9 cellular contexts compared by ENCODE assay signal in the genomic region with DNA sequence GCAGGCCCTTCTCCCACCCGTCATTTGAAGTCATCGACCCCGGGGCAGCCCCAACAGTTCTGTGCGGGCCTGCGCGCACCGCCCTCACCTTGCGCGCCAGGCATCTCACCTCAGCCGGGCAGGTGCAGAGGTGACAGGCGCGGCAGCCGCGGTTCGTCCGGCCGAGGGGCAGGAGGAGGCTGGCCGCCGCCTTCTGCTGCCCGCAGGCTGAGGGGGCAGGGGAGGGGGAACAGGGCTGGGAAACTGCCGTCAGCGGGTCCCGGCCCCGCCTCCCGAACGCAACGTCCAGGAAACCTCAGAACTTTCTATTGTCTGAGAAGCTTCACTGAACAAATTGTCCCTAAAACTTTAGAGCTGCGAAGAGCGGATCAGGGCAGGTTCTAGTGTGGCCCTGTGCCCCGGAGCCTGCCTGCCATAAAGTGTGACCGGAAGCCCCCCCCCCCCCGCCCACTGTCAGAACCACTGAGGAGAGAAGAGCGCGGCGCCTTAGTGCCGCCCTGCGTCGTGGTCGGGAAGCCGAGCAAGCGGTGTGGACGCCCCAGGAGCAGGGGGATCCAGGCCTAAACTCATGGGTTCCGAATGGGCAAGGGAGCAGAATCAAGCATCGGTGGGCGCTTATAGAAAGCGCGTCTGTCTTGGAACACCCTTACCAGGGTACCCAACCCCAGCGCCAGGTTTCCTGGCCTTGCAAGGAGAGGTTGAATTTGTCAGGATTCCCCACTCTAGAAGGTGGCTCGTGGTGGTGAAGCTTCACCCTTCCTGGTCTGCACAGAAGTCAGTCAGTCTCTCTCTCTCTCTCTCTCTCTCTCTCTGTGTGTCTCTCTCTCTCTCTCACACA. TPM values are rescaled to one million over a fixed set of nuclear protein-coding genes. Genes with fewer than 3 reads are reported as not detected.
A peak's percentile ranks its signal among the peaks of the same experiment; 100 is the strongest.
DNase-seq lines count a peak whose midpoint lies in the region; ATAC-seq, FAIRE-seq and TF ChIP-seq lines count a peak whose summit lies in the region.
"Had no signal": no experiment of that assay in that cellular context is flagged by ENCODE, and none has a peak within 500 bp of the region (broad histone marks: within the 10 kb centered on the region; RNA-seq: fewer than 3 reads in every experiment).

No MANE protein-coding gene starts in this region.

- peaks cover 19% of the 10 kb centered on the region for H3K4me1 ChIP-seq in adipocyte (ENCODE audit: control insufficient read depth, insufficient read depth, low read length)
- peaks cover 3% of the 10 kb centered on the region for H3K4me1 ChIP-seq in iPS-15b (ENCODE audit: control insufficient read depth, insufficient read depth, low read length)
- H3K4me1 ChIP-seq in spleen: peaks cover 7 to 27% (median 15%) of the 10 kb centered on the region in 6 donors
- H3K4me1 ChIP-seq in small intestine (ENCODE audit: control insufficient read depth in 2 of 2, insufficient read depth in 1 of 2, low read depth in 1 of 2, low read length in 1 of 2): no peaks in the 10 kb centered on the region

- no peak overlapping the region for H3K27ac ChIP-seq in spleen
- H3K27ac ChIP-seq in small intestine (ENCODE audit: low read depth in 1 of 2, low read length in 1 of 2): peak overlapping the region in 1 of 2 donors; percentile 13

- ATAC-seq in HG02642 (IDR thresholded peaks at IDR 0.05; ENCODE audit: poor library complexity, unreplicated experiment) (no peak), GM21786 (IDR thresholded peaks at IDR 0.05; ENCODE audit: unreplicated experiment) (no peak)

- no peak for DNase-seq in HFF-Myc (ENCODE audit: extremely low read depth, low read depth)
- no peak for DNase-seq in adipocyte (ENCODE audit: low read depth)
- DNase-seq in spleen: peak; percentile 68
- DNase-seq in small intestine: no peak
- no peak for DNase-seq in NCI-H128 (lab: John Stamatoyannopoulos, UW; ENCODE audit: unreplicated experiment)
- DNase-seq: NCI-H82 had no signal

- H3K27me3 ChIP-seq in adipocyte (replicated peaks; ENCODE audit: control insufficient read depth, insufficient read depth, low read length): peaks cover 22% of the 10 kb centered on the region
- H3K27me3 ChIP-seq in iPS-15b (ENCODE audit: control insufficient read depth, insufficient read depth, low read length): peaks cover 99% of the 10 kb centered on the region
- peaks cover 7 to 100% (median 98%) of the 10 kb centered on the region in 7 donors for H3K27me3 ChIP-seq in spleen (replicated peaks in 1 of 7)
- H3K27me3 ChIP-seq in small intestine (ENCODE audit: control insufficient read depth in 2 of 2, insufficient read depth in 2 of 2, low read length in 2 of 2): peaks cover 0 to 70% of the 10 kb centered on the region in 2 donors

- WGBS in spleen, 5 donors: 4 to 12% (median 6%) methylated on average over 21 to 49 of the region's 49 CpGs
- WGBS in small intestine, 3 donors: 2 to 6% (median 3%) methylated on average over 36 to 49 of the region's 49 CpGs

- no peaks in the 10 kb centered on the region for H3K36me3 ChIP-seq in adipocyte (ENCODE audit: control insufficient read depth, insufficient read depth, low read length, severe bottlenecking)
- no peaks in the 10 kb centered on the region for H3K36me3 ChIP-seq in iPS-15b (ENCODE audit: control insufficient read depth, insufficient read depth, low read length)
- no peaks in the 10 kb centered on the region for H3K36me3 ChIP-seq in spleen
- no peaks in the 10 kb centered on the region for H3K36me3 ChIP-seq in small intestine (ENCODE audit: control insufficient read depth in 2 of 2, insufficient read depth in 2 of 2, low read length in 2 of 2)

- H3K9me3 ChIP-seq in adipocyte (ENCODE audit: control insufficient read depth, low read length) (peaks cover 8% of the 10 kb centered on the region), iPS-15b (ENCODE audit: control insufficient read depth, insufficient read depth, low read length) (no peaks in the 10 kb centered on the region), spleen (peaks cover 0 to 6% (median 0%) of the 10 kb centered on the region in 8 donors), small intestine (ENCODE audit: control insufficient read depth, low read depth) (no peaks in the 10 kb centered on the region)

- TF ChIP-seq CTCF in HFF-Myc (IDR thresholded peaks at IDR 0.05; ENCODE audit: low read depth, low read length, missing control alignments) (no peak), spleen (IDR thresholded peaks at IDR 0.05 in 8 of 11, conservative IDR thresholded peaks at IDR 0.05 in 3 of 11) (no peak)

- H3K9ac ChIP-seq in adipocyte (ENCODE audit: low read length) (peak overlapping the region; percentile 64), iPS-15b (ENCODE audit: low read depth, low read length) (no peak overlapping the region)

- no peak for TF ChIP-seq POLR2A in spleen (IDR thresholded peaks at IDR 0.05)

- FAIRE-seq in small intestine (lab: Jason Lieb, UNC): no peak

- intact Hi-C loops in spleen (cut with DNase I; ENCODE audit: low total_unique reads): no loop called here

- H3K4me3 ChIP-seq in HFF-Myc (replicated peaks; ENCODE audit: low read depth, low read length): 0 out of 2 replicates have a peak overlapping the region, but pooled peaks have one; percentile 11
- H3K4me3 ChIP-seq in adipocyte (ENCODE audit: low read length): peak overlapping the region; percentile 70
- peak overlapping the region; percentile 36 for H3K4me3 ChIP-seq in iPS-15b (ENCODE audit: low read depth, low read length)
- peak overlapping the region in 3 of 8 donors; percentile 3 to 38 (median 13) for H3K4me3 ChIP-seq in spleen
- H3K4me3 ChIP-seq in small intestine (ENCODE audit: low read depth in 1 of 2, low read length in 2 of 2): no peak overlapping the region

RNA-seq across cellular contexts. Expression of gene TBX15, which starts 13.3 kb away (rescaled TPM):
- under 1 TPM in 4 of 7 donors, not detected in 3; 0.10 to 0.32 (median 0.15) TPM for total RNA-seq in spleen
- polyA plus RNA-seq in spleen (under 1 TPM in 2 of 3 donors, not detected in 1; 0.06 TPM), small intestine (under 1 TPM in 1 of 3 donors, not detected in 2; 0.09 TPM)

Comparison
In these comparisons a context has a peak if more than half of its experiments do, and no peak if none do; other contexts are left out.
1. H3K4me3 ChIP-seq: peak in HFF-Myc (single experiment), adipocyte (single experiment) and iPS-15b (single experiment); none in small intestine (0 of 2).